In the genomic region with DNA sequence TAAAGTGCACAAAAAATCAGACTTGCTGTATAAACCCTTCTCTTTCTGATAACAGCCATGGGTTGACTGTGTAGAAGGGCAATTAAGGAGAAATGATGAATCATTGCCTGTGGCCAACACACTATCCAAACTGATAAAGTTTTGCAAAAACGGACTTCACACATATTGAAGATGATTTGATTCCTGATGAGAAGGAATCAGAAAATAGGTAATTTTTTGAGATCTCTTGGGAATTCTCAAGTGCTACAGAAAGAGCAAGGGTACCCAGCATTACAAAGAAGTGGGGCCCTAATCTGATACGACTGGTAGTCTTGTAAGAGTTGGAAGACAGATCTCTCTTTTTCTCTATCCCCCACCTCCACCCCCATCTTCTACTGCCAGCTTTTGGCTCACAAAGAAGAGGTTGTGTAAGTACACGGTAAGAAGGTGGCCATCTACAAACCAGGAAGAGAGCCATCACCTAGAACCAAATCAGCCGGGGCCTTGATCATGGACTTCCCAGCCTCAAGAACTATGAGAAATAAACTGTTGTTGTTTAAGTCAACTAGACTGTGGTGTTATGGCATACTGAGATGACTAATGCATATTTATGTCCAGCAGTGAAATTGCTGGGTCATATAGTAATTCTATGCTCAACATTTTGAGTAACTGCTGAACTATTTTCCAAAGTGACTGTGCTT, we compare ENCODE assay signal across 21 cellular contexts.
"Had no signal": no experiment of that assay in that cellular context is flagged by ENCODE, and none has a peak within 500 bp of the region (broad histone marks: within the 10 kb centered on the region; RNA-seq: fewer than 3 reads in every experiment).

No MANE protein-coding gene starts in this region.

- FAIRE-seq: small intestine had no signal

- H3K4me1 ChIP-seq: lower lobe of right lung, psoas muscle, right lobe of liver, vagina had no signal

- H3K36me3 ChIP-seq: lower lobe of right lung, ovary, right lobe of liver, stomach, vagina had no signal

- H3K27me3 ChIP-seq: ovary, right lobe of liver, stomach, vagina had no signal

- H3K27ac ChIP-seq: coronary artery, lower lobe of right lung, ovary, psoas muscle, right lobe of liver, stomach, vagina, VCaP had no signal

- ATAC-seq: activated T-cell treated with anti-CD3 and anti-CD28 coated beads, Interleukin-2, amount 50 U/mL, for 72 hours; esophagus mucosa; lower lobe of right lung; natural killer cell; psoas muscle; right lobe of liver had no signal

- H3K4me3 ChIP-seq: coronary artery, lower lobe of right lung, ovary, psoas muscle, right lobe of liver, stomach, vagina had no signal

- DNase-seq: activated CD4-positive, CD25-positive, alpha-beta regulatory T cell treated with anti-CD3 and anti-CD28 coated beads, Interleukin-2, amount 50 U/mL, for 72 hours; activated CD8-positive, alpha-beta memory T cell treated with anti-CD3 and anti-CD28 coated beads for 24 hours; activated CD8-positive, alpha-beta memory T cell treated with anti-CD3 and anti-CD28 coated beads, Interleukin-2, amount 50 U/mL, for 48 hours; activated effector memory CD4-positive, alpha-beta T cell treated with anti-CD3 and anti-CD28 coated beads, Interleukin-2, amount 50 U/mL, for 16 hours; activated naive CD4-positive, alpha-beta T cell treated with anti-CD3 and anti-CD28 coated beads, Interleukin-2, amount 50 U/mL, for 16 hours; activated T-cell treated with anti-CD3 and anti-CD28 coated beads, Interleukin-2, amount 50 U/mL, for 72 hours; aorta; lower lobe of right lung; natural killer cell; ovary; psoas muscle; right lobe of liver; small intestine; stimulated activated CD4-positive, alpha-beta T cell treated with anti-CD3 and anti-CD28 coated beads, Interleukin-15, amount 100 ng/mL, for 24 hours; stimulated activated CD4-positive, alpha-beta T cell treated with anti-CD3 and anti-CD28 coated beads, Interleukin-2, amount 100 ng/mL, for 48 hours; stomach; T-helper 9 cell had no signal

- H3K9me3 ChIP-seq: ovary, right lobe of liver, vagina had no signal
